ENCODE assay signal across 14 cellular contexts in genomic region chr5:181121675-181122561, GRCh38. TPM values are rescaled to one million over a fixed set of nuclear protein-coding genes. Genes with fewer than 3 reads are reported as not detected.
A peak's percentile ranks its signal among the peaks of the same experiment; 100 is the strongest.
DNase-seq lines count a peak whose midpoint lies in the region; ATAC-seq, FAIRE-seq and TF ChIP-seq lines count a peak whose summit lies in the region.
"Had no signal": no experiment of that assay in that cellular context is flagged by ENCODE, and none has a peak within 500 bp of the region (broad histone marks: within the 10 kb centered on the region; RNA-seq: fewer than 3 reads in every experiment).

No MANE protein-coding gene starts in this region.

- dilution Hi-C loops in endothelial cell of umbilical vein (cut with MboI; ENCODE audit: extremely low pct_ligation_motif_present, low sequenced_read_pairs) = no loop called here

- peak overlapping the region; percentile 4 for H2AFZ ChIP-seq in endothelial cell of umbilical vein (ENCODE audit: low read depth, low read length)

- CTCF ChIA-PET in endothelial cell of umbilical vein (lab: Charles Lee) = interaction anchor here (0.6 kb wide), 1 partner anchor 337 kb away, joined by 4 read pairs; no protein-coding TSS in a partner anchor

- intact Hi-C loops in endothelial cell of umbilical vein (cut with micrococcal nuclease) = no loop called here

- no peak overlapping the region for H3K4me2 ChIP-seq in endothelial cell of umbilical vein (ENCODE audit: insufficient read depth, low read length)

- POLR2A ChIA-PET in endothelial cell of umbilical vein (lab: Charles Lee) = no interaction called here

- no peak for TF ChIP-seq POLR2A in endothelial cell of umbilical vein (IDR thresholded peaks at IDR 0.05; ENCODE audit: low read depth, low read length)

- in situ Hi-C loops in ACHN (cut with HindIII; ENCODE audit: low pct_ligation_motif_present, low pct_unique_long_range_greater_than_20kb, low sequenced_read_pairs) = no loop called here

- no peaks in the 10 kb centered on the region for H3K36me3 ChIP-seq in endothelial cell of umbilical vein (ENCODE audit: control insufficient read depth in 2 of 2, extremely low read depth in 1 of 2, insufficient read depth in 2 of 2, low read length in 2 of 2)
- H3K36me3 ChIP-seq: WERI-Rb-1 had no signal

- no peak overlapping the region for H3K9ac ChIP-seq in endothelial cell of umbilical vein (replicated peaks; ENCODE audit: extremely low read depth, insufficient read depth, low read length)

- H3K27ac ChIP-seq in endothelial cell of umbilical vein (ENCODE audit: insufficient read depth, low read depth, low read length) = no peak overlapping the region
- H3K27ac ChIP-seq: WERI-Rb-1 had no signal

- H3K27me3 ChIP-seq in endothelial cell of umbilical vein (ENCODE audit: control insufficient read depth in 2 of 2, insufficient read depth in 2 of 2, low read length in 2 of 2) = peaks cover 0 to 2% of the 10 kb centered on the region in 2 experiments

- peak in 1 of 2 donors; percentile 24 for TF ChIP-seq CTCF in endothelial cell of umbilical vein (IDR thresholded peaks at IDR 0.05; ENCODE audit: extremely low read depth in 1 of 2, insufficient read depth in 1 of 2, low read depth in 1 of 2, low read length in 2 of 2)

- no TSS peak for BruUV-seq in endothelial cell of umbilical vein (replicated peaks; lab: Mats Ljungman, UMichigan)

- H3K4me3 ChIP-seq in endothelial cell of umbilical vein (replicated peaks in 1 of 3; ENCODE audit: insufficient read depth in 1 of 3, low read depth in 1 of 3, low read length in 3 of 3) = no peak overlapping the region
- H3K4me3 ChIP-seq: dorsolateral prefrontal cortex had no signal

- no peaks in the 10 kb centered on the region for H4K20me1 ChIP-seq in endothelial cell of umbilical vein (replicated peaks; ENCODE audit: control insufficient read depth, extremely low read depth, insufficient read depth, low read length)

- H3K79me2 ChIP-seq in endothelial cell of umbilical vein (ENCODE audit: control insufficient read depth, insufficient read depth, low read length) = no peaks in the 10 kb centered on the region

- H3K9me1 ChIP-seq in endothelial cell of umbilical vein (replicated peaks; ENCODE audit: control insufficient read depth, extremely low read depth, insufficient read depth, low read length) = no peaks in the 10 kb centered on the region

- ATAC-seq in HG03342 (IDR thresholded peaks at IDR 0.05; ENCODE audit: unreplicated experiment) = no peak
- ATAC-seq in GM18907 (IDR thresholded peaks at IDR 0.05; ENCODE audit: unreplicated experiment) = no peak
- ATAC-seq: HCT116 had no signal

- peak; percentile 50 for DNase-seq in GF-D8 (lab: John Stamatoyannopoulos, UW)
- DNase-seq in NOMO-1 treated with DMSO at 0.1 percent for 48 hours (lab: John Stamatoyannopoulos, UW; ENCODE audit: unreplicated experiment) = peak; percentile 43
- peak; percentile 29 for DNase-seq in endothelial cell of umbilical vein (ENCODE audit: low read depth, low spot score)
- peak; percentile 4 for DNase-seq in medulla oblongata (ENCODE audit: extremely low spot score)
- DNase-seq in ACHN = no peak
- no peak for DNase-seq in NCI-H1694 (lab: John Stamatoyannopoulos, UW)
- DNase-seq: dorsolateral prefrontal cortex; nucleus accumbens; stimulated activated CD4-positive, alpha-beta T cell treated with anti-CD3 and anti-CD28 coated beads, Interleukin-12 subunit alpha, Interleukin-12 subunit beta, amount 100 ng/mL, for 4 hours; WERI-Rb-1 had no signal

- FAIRE-seq in endothelial cell of umbilical vein (lab: Jason Lieb, UNC) = no peak

- H3K4me1 ChIP-seq in endothelial cell of umbilical vein (ENCODE audit: control insufficient read depth, extremely low read depth, insufficient read depth, low read length) = no peaks in the 10 kb centered on the region

- no peaks in the 10 kb centered on the region for H3K9me3 ChIP-seq in endothelial cell of umbilical vein (replicated peaks; ENCODE audit: control insufficient read depth, insufficient read depth, low read length)

TF ChIP-seq in endothelial cell of umbilical vein, 7 proteins besides CTCF, POLR2A, EP300 and RAD21:
- TF ChIP-seq JUN (IDR thresholded peaks at IDR 0.05; ENCODE audit: borderline replicate concordance, insufficient read depth, insufficient read length, low read depth) (no peak), EZH2 (IDR thresholded peaks at IDR 0.05; ENCODE audit: borderline replicate concordance, low read depth, low read length, severe bottlenecking) (no peak), MAX (IDR thresholded peaks at IDR 0.05; ENCODE audit: insufficient read depth, insufficient read length) (no peak), GATA2 (IDR thresholded peaks at IDR 0.05; ENCODE audit: insufficient read depth, insufficient read length, low read depth, low read length) (no peak)

RNA-seq across cellular contexts. Expression of gene OR2V1, which starts 9.1 kb away (rescaled TPM):
- not detected in 2 replicates for total RNA-seq in endothelial cell of umbilical vein
- not detected in 2 replicates for polyA plus RNA-seq in endothelial cell of umbilical vein
- polyA plus RNA-seq in endothelial cell of umbilical vein (2011; cell fraction: cytosol; rRNA removed) = not detected in 2 replicates
- not detected in 2 replicates for polyA plus RNA-seq in endothelial cell of umbilical vein (2011; cell fraction: nucleus; rRNA removed)
- polyA plus RNA-seq in endothelial cell of umbilical vein (2012) = not detected in 2 replicates
- not detected in 2 replicates for polyA minus RNA-seq in endothelial cell of umbilical vein
- polyA minus RNA-seq in endothelial cell of umbilical vein (2011; cell fraction: cytosol; rRNA and poly(A)+ RNA removed) = not detected
- polyA minus RNA-seq in endothelial cell of umbilical vein (2011; cell fraction: nucleus; rRNA and poly(A)+ RNA removed) = not detected in 2 replicates
- total RNA-seq: dorsolateral prefrontal cortex, mesothelial cell of epicardium had no signal

RNA-seq across cellular contexts. Expression of gene OR2V2, which starts 25.5 kb away (rescaled TPM):
- total RNA-seq in endothelial cell of umbilical vein = not detected in 2 replicates
- not detected in 2 replicates for polyA plus RNA-seq in endothelial cell of umbilical vein
- polyA plus RNA-seq in endothelial cell of umbilical vein (2011; cell fraction: cytosol; rRNA removed) = not detected in 2 replicates
- polyA plus RNA-seq in endothelial cell of umbilical vein (2011; cell fraction: nucleus; rRNA removed) = not detected in 2 replicates
- polyA plus RNA-seq in endothelial cell of umbilical vein (2012) = not detected in 2 replicates
- polyA minus RNA-seq in endothelial cell of umbilical vein = not detected in 2 replicates
- polyA minus RNA-seq in endothelial cell of umbilical vein (2011; cell fraction: cytosol; rRNA and poly(A)+ RNA removed) = not detected
- not detected in 2 replicates for polyA minus RNA-seq in endothelial cell of umbilical vein (2011; cell fraction: nucleus; rRNA and poly(A)+ RNA removed)
- total RNA-seq: mesothelial cell of epicardium had no signal

Comparison
In these comparisons a context has a peak if more than half of its experiments do, and no peak if none do; other contexts are left out.
1. DNase-seq: peak in GF-D8 (single experiment), NOMO-1 treated with DMSO at 0.1 percent for 48 hours (single experiment), endothelial cell of umbilical vein (single experiment) and medulla oblongata (single experiment); none in ACHN (single experiment) and NCI-H1694 (single experiment).